8 cellular contexts compared by ENCODE assay signal in the genomic region with DNA sequence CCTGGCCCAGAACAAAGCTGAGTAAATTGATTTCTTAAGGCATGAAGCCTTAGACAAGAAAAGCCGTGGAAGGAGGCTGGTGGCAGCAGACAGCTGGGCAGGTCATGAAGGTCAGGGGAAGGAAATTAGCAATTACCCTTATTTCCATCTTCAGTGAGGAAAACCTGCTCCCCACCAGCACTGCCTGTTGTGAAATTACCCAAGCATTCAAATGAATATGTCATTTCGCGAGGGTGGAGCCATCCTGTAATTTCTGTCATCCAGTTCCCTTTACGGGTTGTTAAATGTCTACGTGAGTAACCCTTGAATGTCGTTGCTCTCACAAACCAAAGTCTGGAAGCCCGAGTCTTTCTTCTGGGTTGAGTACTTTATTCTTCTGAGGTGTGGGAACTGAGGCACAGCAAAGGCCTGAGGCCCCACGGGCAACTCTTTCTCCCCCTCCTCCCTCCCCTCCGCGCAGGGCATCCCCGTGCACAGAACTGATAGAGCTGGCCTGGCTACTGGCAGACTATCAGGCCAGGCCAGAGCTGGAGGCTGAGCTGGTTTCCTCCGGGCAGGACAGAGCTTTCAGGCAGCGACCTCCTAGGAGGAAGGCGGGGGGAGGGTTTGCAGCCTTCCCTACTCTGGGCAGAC. TPM values are rescaled to one million over a fixed set of nuclear protein-coding genes. Genes with fewer than 3 reads are reported as not detected.
DNase-seq lines count a peak whose midpoint lies in the region; TF ChIP-seq lines count a peak whose summit lies in the region.

No MANE protein-coding gene starts in this region.

- DNase-seq in G401 (ENCODE audit: low spot score) (peak; percentile 50), HFFc6 (no peak), SJCRH30 (peak in 1 of 2 experiments; percentile 17), esophagus squamous epithelium (lab: John Stamatoyannopoulos, UW) (no peak), nephron progenitor cell (peak; percentile 53), NCI-H345 treated with DMSO at 0.1 percent for 48 hours (lab: John Stamatoyannopoulos, UW; ENCODE audit: unreplicated experiment) (no peak), globus pallidus (ENCODE audit: low spot score) (no peak), RPMI8226 (no peak)

- H3K27me3 Mint-ChIP-seq in HFFc6 (ENCODE audit: insufficient read depth) (peaks cover 2% of the 10 kb centered on the region; the same call in 1 of the 2 replicates), nephron progenitor cell (ENCODE audit: low read depth, poor library complexity) (peaks cover 16% of the 10 kb centered on the region)

- peak overlapping the region; percentile 17 for H3K4me3 ChIP-seq in SJCRH30
- H3K4me3 ChIP-seq in esophagus squamous epithelium, result peak overlapping the region in 3 of 4 donors; percentile 8 to 52 (median 31)

- no peak for TF ChIP-seq POLR2A in esophagus squamous epithelium (IDR thresholded peaks at IDR 0.05)

- no peaks in the 10 kb centered on the region for H3K4me1 ChIP-seq in SJCRH30
- H3K4me1 ChIP-seq in esophagus squamous epithelium, result peaks cover 8 to 13% (median 13%) of the 10 kb centered on the region in 3 donors

- in situ Hi-C loops in G401 (cut with HindIII; ENCODE audit: low sequenced_read_pairs), result no loop called here

- H3K36me3 ChIP-seq in SJCRH30, result no peaks in the 10 kb centered on the region
- H3K36me3 ChIP-seq in esophagus squamous epithelium, result no peaks in the 10 kb centered on the region

- H3K4me1 Mint-ChIP-seq in HFFc6 (ENCODE audit: low read depth) (peaks cover 16% of the 10 kb centered on the region), nephron progenitor cell (peaks cover 15% of the 10 kb centered on the region)

- H3K27ac ChIP-seq in SJCRH30 (no peak overlapping the region), esophagus squamous epithelium (peak overlapping the region; percentile 7 to 78 (median 58))

- H3K4me3 Mint-ChIP-seq in HFFc6, result peak overlapping the region; percentile 75
- peak overlapping the region; percentile 60 for H3K4me3 Mint-ChIP-seq in nephron progenitor cell

- TF ChIP-seq CTCF in HFFc6 (IDR thresholded peaks at IDR 0.05) (peak; percentile 60), esophagus squamous epithelium (IDR thresholded peaks at IDR 0.05) (no peak), nephron progenitor cell (IDR thresholded peaks at IDR 0.05) (no peak)

- H3K27ac Mint-ChIP-seq in HFFc6, result peak overlapping the region; percentile 42
- H3K27ac Mint-ChIP-seq in nephron progenitor cell, result no peak overlapping the region

- H3K9me3 Mint-ChIP-seq in HFFc6 (no peaks in the 10 kb centered on the region), nephron progenitor cell (no peaks in the 10 kb centered on the region)

- intact Hi-C loops in esophagus squamous epithelium (cut with DNase I), result no loop called here

- no peaks in the 10 kb centered on the region for H3K36me3 Mint-ChIP-seq in HFFc6 (ENCODE audit: low read depth)
- H3K36me3 Mint-ChIP-seq in nephron progenitor cell (ENCODE audit: low read depth), result no peaks in the 10 kb centered on the region

- no peaks in the 10 kb centered on the region for H3K27me3 ChIP-seq in SJCRH30
- peaks cover 0 to 11% (median 0%) of the 10 kb centered on the region in 4 donors for H3K27me3 ChIP-seq in esophagus squamous epithelium

- WGBS in esophagus squamous epithelium, 2 donors, result 31 to 34% methylated on average over 6 to 7 of the region's 14 CpGs

- no peaks in the 10 kb centered on the region for H3K9me3 ChIP-seq in SJCRH30 (replicated peaks)
- H3K9me3 ChIP-seq in esophagus squamous epithelium, result no peaks in the 10 kb centered on the region

RNA-seq across cellular contexts. Expression of a gene that starts 22.0 kb away (rescaled TPM):
- 67.9 and 71.6 TPM in 2 replicates for total RNA-seq in G401 (2014; rRNA removed; shearing (Covaris generic))
- 10 to 100 TPM; 42.2 to 46.0 (median 43.5) TPM for total RNA-seq in HFFc6 (2021; fragmentation: NEBNext Ultra II Directional; extraction: Animal tissue kit (Norgen Biotek cat#: 25700))
- 41.0 and 42.2 TPM in 2 replicates for total RNA-seq in SJCRH30 (2014; rRNA removed; shearing (Covaris generic))
- 100 to 1,000 TPM in 1 of 4 donors, 10 to 100 TPM in 3; 47.8 to 104 (median 81.2) TPM for total RNA-seq in esophagus squamous epithelium

RNA-seq across cellular contexts. Expression of a gene that starts 29.7 kb away (rescaled TPM):
- total RNA-seq in G401 (2014; rRNA removed; shearing (Covaris generic)), result 21.2 and 27.4 TPM in 2 replicates
- 1 to 10 TPM; 7.4 to 9.8 (median 8.1) TPM for total RNA-seq in HFFc6 (2021; fragmentation: NEBNext Ultra II Directional; extraction: Animal tissue kit (Norgen Biotek cat#: 25700))
- 23.9 and 27.0 TPM in 2 replicates for total RNA-seq in SJCRH30 (2014; rRNA removed; shearing (Covaris generic))
- 10 to 100 TPM; 13.8 to 28.0 (median 16.5) TPM for total RNA-seq in esophagus squamous epithelium

Comparison
In these comparisons a context has a peak if more than half of its experiments do, and no peak if none do; other contexts are left out.
1. DNase-seq: peak in G401 (single experiment) and nephron progenitor cell (single experiment); none in HFFc6 (single experiment), esophagus squamous epithelium (single experiment), NCI-H345 treated with DMSO at 0.1 percent for 48 hours (single experiment), globus pallidus (single experiment) and RPMI8226 (single experiment).